ENCODE assay signal across 1 cellular context in the genomic region with DNA sequence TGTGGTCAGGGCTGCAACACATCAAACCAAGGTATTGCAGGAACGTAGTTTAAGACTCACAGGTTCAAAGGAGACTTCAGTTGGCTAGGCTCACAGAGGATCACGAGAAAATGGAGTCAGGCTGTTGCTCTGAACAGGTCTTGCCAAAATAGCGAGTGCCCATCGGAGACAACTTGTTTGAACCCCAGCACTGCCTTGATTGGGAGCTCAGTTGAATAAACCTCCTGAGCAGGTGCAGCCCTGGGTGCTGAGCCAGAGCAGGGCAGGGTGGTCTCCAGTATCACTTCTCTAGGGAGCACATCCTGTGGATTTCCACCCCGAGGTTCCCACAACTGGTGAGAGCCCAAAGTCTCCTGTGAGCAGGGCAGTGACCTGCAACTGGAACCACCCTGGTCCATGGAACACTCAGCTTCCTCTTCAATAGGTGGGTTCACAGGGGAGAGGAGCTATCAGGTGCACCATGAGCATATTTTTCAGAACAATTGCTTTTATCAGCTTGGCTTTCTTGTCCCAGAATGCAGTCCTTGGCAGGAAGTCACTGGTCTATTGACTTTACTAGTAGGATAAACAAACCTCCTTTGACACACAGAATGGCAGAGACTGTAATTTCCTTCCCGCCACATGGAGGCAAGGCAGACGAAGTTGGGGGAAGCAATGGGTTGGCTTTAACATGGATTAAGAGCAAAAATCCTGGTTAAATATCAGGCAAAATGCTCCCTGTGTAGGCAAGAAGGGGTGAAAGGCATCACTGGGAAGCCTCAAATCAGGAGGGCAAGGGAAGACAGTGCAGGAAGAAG.
TF ChIP-seq lines count a peak whose summit lies in the region.

No MANE protein-coding gene starts in this region.

TF ChIP-seq in HepG2, 621 proteins besides CTCF, POLR2A, EP300 and RAD21 (continued from another document and continues in another):
- no peak for TF ChIP-seq ZBTB10 (CRISPR knock-in tag; IDR thresholded peaks at IDR 0.05; ENCODE audit: borderline replicate concordance)
- no peak for TF ChIP-seq RERE (CRISPR knock-in tag; IDR thresholded peaks at IDR 0.05; ENCODE audit: low read depth)
- no peak for TF ChIP-seq PAF1 (CRISPR knock-in tag; IDR thresholded peaks at IDR 0.05)
- no peak for TF ChIP-seq ZNF557 (CRISPR knock-in tag; IDR thresholded peaks at IDR 0.05)
- no peak for TF ChIP-seq HES4 (CRISPR knock-in tag; IDR thresholded peaks at IDR 0.05; ENCODE audit: borderline replicate concordance)
- TF ChIP-seq CREM (IDR thresholded peaks at IDR 0.05), result peak; percentile 56; the same call in 1 of the 2 replicates
- TF ChIP-seq CREM (CRISPR knock-in tag; IDR thresholded peaks at IDR 0.05), result no peak
- TF ChIP-seq PCBP1 (IDR thresholded peaks at IDR 0.05; ENCODE audit: borderline replicate concordance, low read depth, low read length), result no peak
- no peak for TF ChIP-seq TBX3 (IDR thresholded peaks at IDR 0.05; ENCODE audit: borderline replicate concordance)
- peak; percentile 92 for TF ChIP-seq ELF3 (CRISPR knock-in tag; IDR thresholded peaks at IDR 0.05)
- TF ChIP-seq FOXA1 (IDR thresholded peaks at IDR 0.05), result 0 out of 2 replicates have a peak, but pooled peaks have one; percentile 20
- peak; percentile 91 for TF ChIP-seq FOXA1 (CRISPR knock-in tag; IDR thresholded peaks at IDR 0.05)
- TF ChIP-seq ZBTB8A (CRISPR knock-in tag; IDR thresholded peaks at IDR 0.05; ENCODE audit: borderline replicate concordance, low read depth), result no peak
- TF ChIP-seq KLF9 (CRISPR knock-in tag; IDR thresholded peaks at IDR 0.05; ENCODE audit: low read depth), result no peak
- TF ChIP-seq, protein P1, sequence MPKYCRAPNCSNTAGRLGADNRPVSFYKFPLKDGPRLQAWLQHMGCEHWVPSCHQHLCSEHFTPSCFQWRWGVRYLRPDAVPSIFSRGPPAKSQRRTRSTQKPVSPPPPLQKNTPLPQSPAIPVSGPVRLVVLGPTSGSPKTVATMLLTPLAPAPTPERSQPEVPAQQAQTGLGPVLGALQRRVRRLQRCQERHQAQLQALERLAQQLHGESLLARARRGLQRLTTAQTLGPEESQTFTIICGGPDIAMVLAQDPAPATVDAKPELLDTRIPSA (CRISPR knock-in tag; IDR thresholded peaks at IDR 0.05; ENCODE audit: borderline replicate concordance), result no peak
- no peak for TF ChIP-seq DZIP1 (CRISPR knock-in tag; IDR thresholded peaks at IDR 0.05)
- TF ChIP-seq FIP1L1 (IDR thresholded peaks at IDR 0.05; ENCODE audit: borderline replicate concordance, insufficient read depth, low read depth, low read length), result no peak
- no peak for TF ChIP-seq ZNF280B (CRISPR knock-in tag; IDR thresholded peaks at IDR 0.05; ENCODE audit: borderline replicate concordance)
- TF ChIP-seq ZNF737 (CRISPR knock-in tag; IDR thresholded peaks at IDR 0.05; ENCODE audit: borderline replicate concordance), result no peak
- TF ChIP-seq ZNF773 (CRISPR knock-in tag; IDR thresholded peaks at IDR 0.05; ENCODE audit: borderline replicate concordance), result no peak
- TF ChIP-seq SOX5 (CRISPR knock-in tag; IDR thresholded peaks at IDR 0.05; ENCODE audit: borderline replicate concordance), result peak; percentile 95
- TF ChIP-seq ZFP36L2 (CRISPR knock-in tag; IDR thresholded peaks at IDR 0.05), result no peak
- TF ChIP-seq DR1 (CRISPR knock-in tag; IDR thresholded peaks at IDR 0.05), result no peak
- peak; percentile 12; the same call in 1 of the 2 replicates for TF ChIP-seq ARID4A (CRISPR knock-in tag; IDR thresholded peaks at IDR 0.05; ENCODE audit: borderline replicate concordance)
- TF ChIP-seq SMYD3 (CRISPR knock-in tag; IDR thresholded peaks at IDR 0.05), result no peak
- no peak for TF ChIP-seq SRSF1 (optimal IDR thresholded peaks at IDR 0.05; ENCODE audit: low read depth, low read length)
- TF ChIP-seq, protein P2, sequence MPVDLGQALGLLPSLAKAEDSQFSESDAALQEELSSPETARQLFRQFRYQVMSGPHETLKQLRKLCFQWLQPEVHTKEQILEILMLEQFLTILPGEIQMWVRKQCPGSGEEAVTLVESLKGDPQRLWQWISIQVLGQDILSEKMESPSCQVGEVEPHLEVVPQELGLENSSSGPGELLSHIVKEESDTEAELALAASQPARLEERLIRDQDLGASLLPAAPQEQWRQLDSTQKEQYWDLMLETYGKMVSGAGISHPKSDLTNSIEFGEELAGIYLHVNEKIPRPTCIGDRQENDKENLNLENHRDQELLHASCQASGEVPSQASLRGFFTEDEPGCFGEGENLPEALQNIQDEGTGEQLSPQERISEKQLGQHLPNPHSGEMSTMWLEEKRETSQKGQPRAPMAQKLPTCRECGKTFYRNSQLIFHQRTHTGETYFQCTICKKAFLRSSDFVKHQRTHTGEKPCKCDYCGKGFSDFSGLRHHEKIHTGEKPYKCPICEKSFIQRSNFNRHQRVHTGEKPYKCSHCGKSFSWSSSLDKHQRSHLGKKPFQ (CRISPR knock-in tag; IDR thresholded peaks at IDR 0.05; ENCODE audit: insufficient replicate concordance), result no peak
- TF ChIP-seq NFIC (IDR thresholded peaks at IDR 0.05; ENCODE audit: low read length), result no peak; the same call in 1 of the 2 replicates
- TF ChIP-seq ZMYM2 (CRISPR knock-in tag; IDR thresholded peaks at IDR 0.05), result peak; percentile 73
- 0 out of 2 replicates have a peak, but pooled peaks have one; percentile 47 for TF ChIP-seq MED1 (CRISPR knock-in tag; IDR thresholded peaks at IDR 0.05)
- no peak for TF ChIP-seq KAT7 (CRISPR knock-in tag; IDR thresholded peaks at IDR 0.05; ENCODE audit: borderline replicate concordance)
- TF ChIP-seq FLYWCH1 (CRISPR knock-in tag; IDR thresholded peaks at IDR 0.05), result no peak
- TF ChIP-seq HMG20B (CRISPR knock-in tag; conservative IDR thresholded peaks at IDR 0.05), result no peak
- TF ChIP-seq, protein P3, sequence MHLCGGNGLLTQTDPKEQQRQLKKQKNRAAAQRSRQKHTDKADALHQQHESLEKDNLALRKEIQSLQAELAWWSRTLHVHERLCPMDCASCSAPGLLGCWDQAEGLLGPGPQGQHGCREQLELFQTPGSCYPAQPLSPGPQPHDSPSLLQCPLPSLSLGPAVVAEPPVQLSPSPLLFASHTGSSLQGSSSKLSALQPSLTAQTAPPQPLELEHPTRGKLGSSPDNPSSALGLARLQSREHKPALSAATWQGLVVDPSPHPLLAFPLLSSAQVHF (CRISPR knock-in tag; IDR thresholded peaks at IDR 0.05), result no peak
- no peak for TF ChIP-seq ZNF556 (CRISPR knock-in tag; IDR thresholded peaks at IDR 0.05; ENCODE audit: borderline replicate concordance)
